In the genomic region with DNA sequence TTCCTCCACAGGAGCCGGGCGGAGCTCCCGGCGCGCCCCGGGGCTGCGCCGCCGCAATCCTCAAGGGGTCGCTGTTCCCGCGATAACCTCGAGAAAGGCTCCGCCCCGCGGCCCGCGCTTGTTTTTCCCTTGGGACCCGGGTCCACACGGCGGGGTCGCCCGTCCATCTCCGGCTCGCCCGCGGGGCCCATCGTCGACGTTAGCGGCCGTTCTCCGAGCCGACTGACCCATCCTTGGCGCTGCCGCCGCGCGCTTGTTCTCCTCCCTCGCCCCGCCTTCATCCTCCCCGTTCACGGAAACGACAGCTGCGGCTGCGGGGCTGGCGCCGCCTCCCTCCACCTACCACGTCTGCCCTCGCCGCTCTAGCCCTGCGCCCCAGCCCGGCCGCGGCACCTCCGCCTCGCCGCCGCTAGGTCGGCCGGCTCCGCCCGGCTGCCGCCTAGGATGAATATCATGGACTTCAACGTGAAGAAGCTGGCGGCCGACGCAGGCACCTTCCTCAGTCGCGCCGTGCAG, we compare ENCODE assay signal across 8 cellular contexts. TPM values are rescaled to one million over a fixed set of nuclear protein-coding genes. Genes with fewer than 3 reads are reported as not detected.
A peak's percentile ranks its signal among the peaks of the same experiment; 100 is the strongest.
DNase-seq lines count a peak whose midpoint lies in the region; TF ChIP-seq lines count a peak whose summit lies in the region.

Gene SH3GLB1, plus strand, starts transcription at position 121 of the 516 bp plus-strand sequence. Its CDS starts 324 bp downstream, at position 445.

- WGBS in stomach, 5 donors, result 0 to 1% (median 0%) methylated on average over 40 to 71 of the region's 71 CpGs

- H3K9me3 ChIP-seq in HAP-1 (no peaks in the 10 kb centered on the region), neural cell (ENCODE audit: low read length) (no peaks in the 10 kb centered on the region), stomach (no peaks in the 10 kb centered on the region)

- H3K4me3 ChIP-seq in HAP-1 (peak within 1 kb of the TSS; percentile 77), neural cell (ENCODE audit: low read length) (peak within 1 kb of the TSS; percentile 83), stomach (peak within 1 kb of the TSS; percentile 74 to 82 (median 78))

- H4K20me1 ChIP-seq in neural cell (ENCODE audit: insufficient read depth), result no peaks in the 10 kb centered on the region

- in situ Hi-C loops in HAP-1 (cut with MboI; ENCODE audit: low sequenced_read_pairs), result no loop called here

- TF ChIP-seq CTCF in neural cell (IDR thresholded peaks at IDR 0.05; ENCODE audit: poor library complexity, severe bottlenecking) (peak; percentile 97), stomach (IDR thresholded peaks at IDR 0.05) (peak in 5 of 7 experiments; percentile 81 to 98 (median 95))

- peak within 1 kb of the TSS; percentile 84 for H2AFZ ChIP-seq in neural cell (ENCODE audit: low read depth, low read length)

- no peak for TF ChIP-seq POLR2A in stomach (IDR thresholded peaks at IDR 0.05)

- H3K27me3 ChIP-seq in HAP-1 (ENCODE audit: low read depth), result no peaks in the 10 kb centered on the region
- H3K27me3 ChIP-seq in neural cell (ENCODE audit: insufficient read depth, low read depth, low read length), result no peaks in the 10 kb centered on the region
- no peaks in the 10 kb centered on the region for H3K27me3 ChIP-seq in stomach

- intact Hi-C loops in stomach (cut with DNase I; ENCODE audit: low total_unique reads), result no loop called here

- no peaks in the 10 kb centered on the region; the same call in 1 of the 2 replicates for H3K36me3 ChIP-seq in HAP-1 (replicated peaks)
- H3K36me3 ChIP-seq in neural cell (ENCODE audit: insufficient read depth, low read length), result no peaks in the 10 kb centered on the region
- H3K36me3 ChIP-seq in stomach, result no peaks in the 10 kb centered on the region

- DNase-seq in GM03348 (ENCODE audit: low spot score) (peak; percentile 94), HAP-1 (ENCODE audit: low spot score in 2 of 2) (peak; percentile 79 to 94), M059J (ENCODE audit: low read depth) (peak; percentile 89), SHP77 treated with DMSO at 0.1 percent for 48 hours (lab: John Stamatoyannopoulos, UW) (peak; percentile 75), fibroblast of the conjunctiva (ENCODE audit: low read depth) (peak; percentile 76), stomach (peak; percentile 88)
- DNase-seq in activated effector memory CD4-positive, alpha-beta T cell treated with anti-CD3 and anti-CD28 coated beads, Interleukin-2, amount 50 U/mL, for 16 hours, result peak; percentile 96

- no peaks in the 10 kb centered on the region for H3K9me2 ChIP-seq in neural cell (ENCODE audit: insufficient read depth, low read length)

- H3K79me2 ChIP-seq in neural cell (replicated peaks; ENCODE audit: insufficient read depth, low read length), result peaks cover 44% of the 10 kb centered on the region

- H3K9ac ChIP-seq in neural cell (ENCODE audit: low read length), result peak within 1 kb of the TSS; percentile 91

- peak within 1 kb of the TSS; percentile 95 for H3K4me2 ChIP-seq in neural cell (ENCODE audit: low read length)

- peak within 1 kb of the TSS; percentile 91 for H3K27ac ChIP-seq in neural cell (ENCODE audit: low read length)
- peak within 1 kb of the TSS; percentile 91 to 99 (median 96) for H3K27ac ChIP-seq in stomach

- peaks cover 17% of the 10 kb centered on the region for H3K4me1 ChIP-seq in HAP-1
- H3K4me1 ChIP-seq in stomach, result peaks cover 21 to 51% (median 44%) of the 10 kb centered on the region in 4 donors

- peak; percentile 66 for TF ChIP-seq RAD21 in neural cell (conservative IDR thresholded peaks at IDR 0.05)

- TF ChIP-seq EP300 in neural cell (conservative IDR thresholded peaks at IDR 0.05; ENCODE audit: poor library complexity, severe bottlenecking) (peak; percentile 72), stomach (IDR thresholded peaks at IDR 0.05) (no peak)

- H3F3A ChIP-seq in neural cell (ENCODE audit: insufficient read depth, low read length, poor library complexity, severe bottlenecking), result no peaks in the 10 kb centered on the region

TF ChIP-seq in neural cell, 6 proteins besides CTCF, POLR2A, EP300 and RAD21:
- no peak for TF ChIP-seq REST (IDR thresholded peaks at IDR 0.05; ENCODE audit: borderline replicate concordance)
- peak; percentile 92 for TF ChIP-seq TAF1 (IDR thresholded peaks at IDR 0.05; ENCODE audit: low read depth)
- peak; percentile 73 for TF ChIP-seq MXI1 (conservative IDR thresholded peaks at IDR 0.05; ENCODE audit: poor library complexity, severe bottlenecking)
- peak; percentile 92 for TF ChIP-seq POLR2AphosphoS5 (IDR thresholded peaks at IDR 0.05)
- TF ChIP-seq SMC3 (conservative IDR thresholded peaks at IDR 0.05; ENCODE audit: poor library complexity), result peak; percentile 61
- TF ChIP-seq EZH2 (IDR thresholded peaks at IDR 0.05; ENCODE audit: borderline replicate concordance, insufficient read depth, low read length, poor library complexity, severe bottlenecking), result no peak

RNA-seq across cellular contexts. Expression of gene SH3GLB1, which starts in this region (rescaled TPM):
- total RNA-seq in M059J (2014; rRNA removed; shearing (Covaris generic)), result 44.3 and 59.3 TPM in 2 replicates
- polyA plus RNA-seq in neural cell (57.2 and 67.3 TPM in 2 replicates), stomach (10 to 100 TPM; 29.4 to 31.0 (median 30.2) TPM)
- 138 and 167 TPM in 2 replicates for polyA minus RNA-seq in neural cell
- total RNA-seq in stomach, result 10 to 100 TPM; 25.2 to 95.5 (median 50.3) TPM

Comparison
In these comparisons a context has a peak if more than half of its experiments do, and no peak if none do; other contexts are left out.
1. Peak in every context shown above with its lines: DNase-seq, H3K4me3 ChIP-seq and H3K27ac ChIP-seq.